2 cellular contexts compared by ENCODE assay signal in the genomic region with DNA sequence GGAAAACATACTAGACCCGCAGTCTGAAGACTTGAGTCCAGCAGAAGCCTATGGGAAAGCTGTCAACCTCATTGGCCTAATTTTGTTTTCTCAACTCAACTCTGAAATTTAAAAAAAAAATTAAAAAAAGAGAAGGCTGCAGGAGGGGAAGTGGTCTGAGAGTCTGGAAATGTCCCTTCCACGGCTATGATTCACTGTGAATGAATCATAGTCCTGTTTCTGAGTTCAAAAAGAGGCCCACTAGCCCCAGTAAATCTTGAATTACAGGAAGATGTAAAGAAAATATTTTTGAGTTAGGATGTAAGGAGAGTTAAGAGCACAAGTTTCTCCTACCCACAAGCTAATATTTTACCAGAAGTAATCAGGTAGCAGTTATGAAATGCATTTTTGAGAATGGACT.
TF ChIP-seq lines count a peak whose summit lies in the region.

No MANE protein-coding gene starts in this region.

TF ChIP-seq in IMR-90, 13 proteins besides CTCF, POLR2A, EP300 and RAD21:
- TF ChIP-seq, protein P1, sequence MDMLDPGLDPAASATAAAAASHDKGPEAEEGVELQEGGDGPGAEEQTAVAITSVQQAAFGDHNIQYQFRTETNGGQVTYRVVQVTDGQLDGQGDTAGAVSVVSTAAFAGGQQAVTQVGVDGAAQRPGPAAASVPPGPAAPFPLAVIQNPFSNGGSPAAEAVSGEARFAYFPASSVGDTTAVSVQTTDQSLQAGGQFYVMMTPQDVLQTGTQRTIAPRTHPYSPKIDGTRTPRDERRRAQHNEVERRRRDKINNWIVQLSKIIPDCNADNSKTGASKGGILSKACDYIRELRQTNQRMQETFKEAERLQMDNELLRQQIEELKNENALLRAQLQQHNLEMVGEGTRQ (IDR thresholded peaks at IDR 0.05; ENCODE audit: low read depth, low read length), result no peak
- TF ChIP-seq MXI1 (IDR thresholded peaks at IDR 0.05; ENCODE audit: borderline replicate concordance, low read depth, low read length) (no peak), CHD1 (IDR thresholded peaks at IDR 0.05; ENCODE audit: low read depth, low read length) (no peak), BHLHE40 (IDR thresholded peaks at IDR 0.05; ENCODE audit: low read depth, low read length) (no peak), MAFK (IDR thresholded peaks at IDR 0.05; ENCODE audit: low read depth, low read length) (no peak)

TF ChIP-seq in endothelial cell of umbilical vein, 7 proteins besides CTCF, POLR2A, EP300 and RAD21 (continued from another document):
- TF ChIP-seq POLR2AphosphoS5 (IDR thresholded peaks at IDR 0.05; ENCODE audit: insufficient read depth, low read depth, low read length) (peak; percentile 52), FOS (IDR thresholded peaks at IDR 0.05; ENCODE audit: borderline replicate concordance, insufficient read depth, low read length) (peak; percentile 98), MYC (IDR thresholded peaks at IDR 0.05; ENCODE audit: low read depth, low read length) (no peak)
TF ChIP-seq in endothelial cell of umbilical vein: peak in this region for 3.
